In genomic region chr7:78114993-78115392, GRCh38 we compare ENCODE assay signal across 30 cellular contexts.
"Had no signal": no experiment of that assay in that cellular context is flagged by ENCODE, and none has a peak within 500 bp of the region (broad histone marks: within the 10 kb centered on the region; RNA-seq: fewer than 3 reads in every experiment).

No MANE protein-coding gene starts in this region.

- H3K27ac ChIP-seq: body of pancreas, colonic mucosa, dorsolateral prefrontal cortex, esophagus muscularis mucosa, foreskin keratinocyte, gastroesophageal sphincter, heart right ventricle, WERI-Rb-1 had no signal

- H3K9me3 ChIP-seq: body of pancreas, colonic mucosa, esophagus muscularis mucosa, gastroesophageal sphincter, heart right ventricle had no signal

- H3K4me1 ChIP-seq: body of pancreas, colonic mucosa, esophagus muscularis mucosa, foreskin keratinocyte, gastroesophageal sphincter, heart right ventricle had no signal

- DNase-seq: activated B cell treated with CpG ODN at 0.5 μM for 24 hours; activated CD4-positive, alpha-beta T cell treated with anti-CD3 and anti-CD28 coated beads for 48 hours; activated CD4-positive, alpha-beta T cell treated with anti-CD3 and anti-CD28 coated beads, Interleukin-2, amount 50 U/mL, for 1 hour; activated CD4-positive, alpha-beta T cell treated with anti-CD3 and anti-CD28 coated beads, Interleukin-2, amount 50 U/mL, for 48 hours; activated CD8-positive, alpha-beta memory T cell treated with anti-CD3 and anti-CD28 coated beads for 24 hours; activated CD8-positive, alpha-beta T cell treated with anti-CD3 and anti-CD28 coated beads for 36 hours; activated effector memory CD4-positive, alpha-beta T cell treated with Interleukin-2 at 50 U/mL for 16 hours; activated gamma-delta T cell treated with Interleukin-2 at 50 U/mL for 16 hours; activated naive CD4-positive, alpha-beta T cell treated with anti-CD3 and anti-CD28 coated beads, Interleukin-2, amount 50 U/mL, for 16 hours; activated naive CD4-positive, alpha-beta T cell treated with Interleukin-2 at 50 U/mL for 16 hours; activated T-cell treated with anti-CD3 and anti-CD28 coated beads, Interleukin-2, amount 50 U/mL, for 4 hours; amniotic stem cell; anterior cingulate cortex; body of pancreas; caudate nucleus; colonic mucosa; dorsolateral prefrontal cortex; effector memory CD4-positive, alpha-beta T cell; endodermal cell; erythroblast; heart right ventricle; T-helper 1 cell; T-helper 17 cell; T1000; WERI-Rb-1 had no signal

- H3K36me3 ChIP-seq: colonic mucosa, esophagus muscularis mucosa, gastroesophageal sphincter, heart right ventricle, WERI-Rb-1 had no signal

- H3K27me3 ChIP-seq: body of pancreas, colonic mucosa, dorsolateral prefrontal cortex, esophagus muscularis mucosa, foreskin keratinocyte, gastroesophageal sphincter, heart right ventricle had no signal

- H3K4me3 ChIP-seq: body of pancreas, colonic mucosa, dorsolateral prefrontal cortex, esophagus muscularis mucosa, gastroesophageal sphincter, heart right ventricle had no signal

- ATAC-seq: activated CD4-positive, CD25-positive, alpha-beta regulatory T cell treated with anti-CD3 and anti-CD28 coated beads, Interleukin-2, amount 50 U/mL, for 24 hours; activated CD8-positive, alpha-beta T cell treated with anti-CD3 and anti-CD28 coated beads for 36 hours; activated T-cell treated with anti-CD3 and anti-CD28 coated beads, Interleukin-2, amount 50 U/mL, for 4 hours; activated T-helper 17 cell treated with anti-CD3 and anti-CD28 coated beads, Interleukin-2, amount 50 U/mL, for 72 hours; body of pancreas; gastroesophageal sphincter; heart right ventricle; T-helper 17 cell had no signal
